Comparison of ENCODE assay signal across 26 cellular contexts in genomic region chr3:128907706-128908445, GRCh38.
"Had no signal": no experiment of that assay in that cellular context is flagged by ENCODE, and none has a peak within 500 bp of the region (broad histone marks: within the 10 kb centered on the region; RNA-seq: fewer than 3 reads in every experiment).

No MANE protein-coding gene starts in this region.

- H2AFZ ChIP-seq: parathyroid adenoma had no signal

- H3K4me1 ChIP-seq: colonic mucosa, esophagus squamous epithelium, lower lobe of right lung, parathyroid adenoma, prostate gland, sigmoid colon, stomach, testis, tibial artery had no signal

- H3K27me3 ChIP-seq: colonic mucosa, esophagus squamous epithelium, neutrophil, right atrium auricular region, sigmoid colon, stomach, testis, tibial artery had no signal

- H3K9me3 ChIP-seq: colonic mucosa, esophagus squamous epithelium, left ventricle myocardium inferior, lower lobe of right lung, neutrophil, prostate gland, right atrium auricular region, sigmoid colon, stomach, testis, tibial artery had no signal

- H3K4me3 ChIP-seq: colonic mucosa, esophagus squamous epithelium, left ventricle myocardium inferior, lower lobe of right lung, prostate gland, right atrium auricular region, sigmoid colon, stomach, testis, tibial artery had no signal

- H3K27ac ChIP-seq: colonic mucosa, esophagus squamous epithelium, left ventricle myocardium inferior, lower lobe of right lung, neutrophil, parathyroid adenoma, prostate gland, right atrium auricular region, sigmoid colon, testis, tibial artery had no signal

- DNase-seq: colonic mucosa; effector memory CD8-positive, alpha-beta T cell; erythroblast; esophagus squamous epithelium; foreskin melanocyte; glutamatergic neuron; hypothalamus; immature natural killer cell; islet precursor cell; kidney glomerular epithelial cell; left colon; left ventricle myocardium inferior; lower lobe of right lung; natural killer cell; sigmoid colon; stimulated activated CD4-positive, alpha-beta T cell treated with anti-CD3 and anti-CD28 coated beads, Interleukin-2, amount 100 ng/mL, for 24 hours; stimulated activated CD4-positive, alpha-beta T cell treated with anti-CD3 and anti-CD28 coated beads, Interleukin-4, amount 100 ng/mL, for 24 hours; stimulated activated naive CD4-positive, alpha-beta T cell treated with Interleukin-2 at 50 U/mL for 16 hours; stomach; testis; tibial artery had no signal

- ATAC-seq: effector memory CD8-positive, alpha-beta T cell; left colon; lower lobe of right lung; natural killer cell had no signal

- H3K9ac ChIP-seq: parathyroid adenoma had no signal

- FAIRE-seq: endometrium had no signal

- H3K79me2 ChIP-seq: parathyroid adenoma had no signal
